1 cellular context compared by ENCODE assay signal in the genomic region with DNA sequence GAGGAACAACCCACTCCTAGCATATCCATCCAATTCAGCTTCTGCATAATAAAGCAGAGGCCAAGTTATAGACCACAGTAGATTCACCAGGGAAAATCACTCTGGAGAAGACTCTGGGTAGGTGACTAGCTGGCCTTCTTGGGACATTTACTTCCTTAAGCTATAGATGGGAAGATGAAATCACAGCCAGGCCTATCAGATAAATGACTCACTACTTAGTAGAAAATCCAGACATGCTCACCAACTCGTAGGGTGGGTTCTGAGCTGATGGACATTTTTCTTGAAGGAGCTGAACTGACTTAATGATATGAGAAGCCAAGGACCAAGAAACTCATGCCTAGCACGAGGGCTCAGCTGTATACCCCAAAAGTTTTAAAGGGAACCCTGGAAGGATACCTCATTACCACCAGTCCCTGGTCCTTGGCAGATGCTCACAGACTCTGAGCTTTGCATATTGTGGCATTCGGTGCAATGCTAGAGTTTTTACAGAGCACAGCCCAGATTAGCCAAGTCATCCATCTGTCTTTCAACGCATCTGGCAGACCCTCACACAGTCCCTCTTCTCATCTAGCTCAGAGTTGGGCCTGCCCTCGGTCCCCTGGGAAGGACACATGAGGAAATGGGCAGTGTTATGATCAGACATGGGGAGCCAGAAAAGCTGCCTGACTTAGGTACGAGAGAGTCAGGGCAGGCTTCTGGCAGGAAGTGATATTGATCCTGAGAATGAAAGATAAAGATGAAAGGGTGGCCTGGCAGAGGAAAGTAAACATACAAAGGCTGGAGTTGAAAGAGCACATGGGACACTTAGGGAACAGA.
TF ChIP-seq lines count a peak whose summit lies in the region.

No MANE protein-coding gene starts in this region.

TF ChIP-seq in HepG2, 621 proteins besides CTCF, POLR2A, EP300 and RAD21 (continued from another document):
- TF ChIP-seq, protein P1, sequence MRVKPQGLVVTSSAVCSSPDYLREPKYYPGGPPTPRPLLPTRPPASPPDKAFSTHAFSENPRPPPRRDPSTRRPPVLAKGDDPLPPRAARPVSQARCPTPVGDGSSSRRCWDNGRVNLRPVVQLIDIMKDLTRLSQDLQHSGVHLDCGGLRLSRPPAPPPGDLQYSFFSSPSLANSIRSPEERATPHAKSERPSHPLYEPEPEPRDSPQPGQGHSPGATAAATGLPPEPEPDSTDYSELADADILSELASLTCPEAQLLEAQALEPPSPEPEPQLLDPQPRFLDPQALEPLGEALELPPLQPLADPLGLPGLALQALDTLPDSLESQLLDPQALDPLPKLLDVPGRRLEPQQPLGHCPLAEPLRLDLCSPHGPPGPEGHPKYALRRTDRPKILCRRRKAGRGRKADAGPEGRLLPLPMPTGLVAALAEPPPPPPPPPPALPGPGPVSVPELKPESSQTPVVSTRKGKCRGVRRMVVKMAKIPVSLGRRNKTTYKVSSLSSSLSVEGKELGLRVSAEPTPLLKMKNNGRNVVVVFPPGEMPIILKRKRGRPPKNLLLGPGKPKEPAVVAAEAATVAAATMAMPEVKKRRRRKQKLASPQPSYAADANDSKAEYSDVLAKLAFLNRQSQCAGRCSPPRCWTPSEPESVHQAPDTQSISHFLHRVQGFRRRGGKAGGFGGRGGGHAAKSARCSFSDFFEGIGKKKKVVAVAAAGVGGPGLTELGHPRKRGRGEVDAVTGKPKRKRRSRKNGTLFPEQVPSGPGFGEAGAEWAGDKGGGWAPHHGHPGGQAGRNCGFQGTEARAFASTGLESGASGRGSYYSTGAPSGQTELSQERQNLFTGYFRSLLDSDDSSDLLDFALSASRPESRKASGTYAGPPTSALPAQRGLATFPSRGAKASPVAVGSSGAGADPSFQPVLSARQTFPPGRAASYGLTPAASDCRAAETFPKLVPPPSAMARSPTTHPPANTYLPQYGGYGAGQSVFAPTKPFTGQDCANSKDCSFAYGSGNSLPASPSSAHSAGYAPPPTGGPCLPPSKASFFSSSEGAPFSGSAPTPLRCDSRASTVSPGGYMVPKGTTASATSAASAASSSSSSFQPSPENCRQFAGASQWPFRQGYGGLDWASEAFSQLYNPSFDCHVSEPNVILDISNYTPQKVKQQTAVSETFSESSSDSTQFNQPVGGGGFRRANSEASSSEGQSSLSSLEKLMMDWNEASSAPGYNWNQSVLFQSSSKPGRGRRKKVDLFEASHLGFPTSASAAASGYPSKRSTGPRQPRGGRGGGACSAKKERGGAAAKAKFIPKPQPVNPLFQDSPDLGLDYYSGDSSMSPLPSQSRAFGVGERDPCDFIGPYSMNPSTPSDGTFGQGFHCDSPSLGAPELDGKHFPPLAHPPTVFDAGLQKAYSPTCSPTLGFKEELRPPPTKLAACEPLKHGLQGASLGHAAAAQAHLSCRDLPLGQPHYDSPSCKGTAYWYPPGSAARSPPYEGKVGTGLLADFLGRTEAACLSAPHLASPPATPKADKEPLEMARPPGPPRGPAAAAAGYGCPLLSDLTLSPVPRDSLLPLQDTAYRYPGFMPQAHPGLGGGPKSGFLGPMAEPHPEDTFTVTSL (CRISPR knock-in tag; IDR thresholded peaks at IDR 0.05; ENCODE audit: borderline replicate concordance) = peak; percentile 99
- TF ChIP-seq SSRP1 (CRISPR knock-in tag; IDR thresholded peaks at IDR 0.05) = no peak; the same call in 1 of the 2 replicates
- TF ChIP-seq, protein P2, sequence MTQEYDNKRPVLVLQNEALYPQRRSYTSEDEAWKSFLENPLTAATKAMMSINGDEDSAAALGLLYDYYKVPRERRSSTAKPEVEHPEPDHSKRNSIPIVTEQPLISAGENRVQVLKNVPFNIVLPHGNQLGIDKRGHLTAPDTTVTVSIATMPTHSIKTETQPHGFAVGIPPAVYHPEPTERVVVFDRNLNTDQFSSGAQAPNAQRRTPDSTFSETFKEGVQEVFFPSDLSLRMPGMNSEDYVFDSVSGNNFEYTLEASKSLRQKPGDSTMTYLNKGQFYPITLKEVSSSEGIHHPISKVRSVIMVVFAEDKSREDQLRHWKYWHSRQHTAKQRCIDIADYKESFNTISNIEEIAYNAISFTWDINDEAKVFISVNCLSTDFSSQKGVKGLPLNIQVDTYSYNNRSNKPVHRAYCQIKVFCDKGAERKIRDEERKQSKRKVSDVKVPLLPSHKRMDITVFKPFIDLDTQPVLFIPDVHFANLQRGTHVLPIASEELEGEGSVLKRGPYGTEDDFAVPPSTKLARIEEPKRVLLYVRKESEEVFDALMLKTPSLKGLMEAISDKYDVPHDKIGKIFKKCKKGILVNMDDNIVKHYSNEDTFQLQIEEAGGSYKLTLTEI (CRISPR knock-in tag; conservative IDR thresholded peaks at IDR 0.05) = no peak
- no peak for TF ChIP-seq MZF1 (CRISPR knock-in tag; IDR thresholded peaks at IDR 0.05; ENCODE audit: borderline replicate concordance)
- no peak for TF ChIP-seq ZBTB1 (CRISPR knock-in tag; IDR thresholded peaks at IDR 0.05; ENCODE audit: borderline replicate concordance)
- no peak for TF ChIP-seq E2F1 (CRISPR knock-in tag; IDR thresholded peaks at IDR 0.05)
- peak; percentile 71; the same call in 1 of the 2 replicates for TF ChIP-seq RXRA (CRISPR knock-in tag; IDR thresholded peaks at IDR 0.05)
- TF ChIP-seq ZFYVE20 (CRISPR knock-in tag; IDR thresholded peaks at IDR 0.05; ENCODE audit: borderline replicate concordance, low read depth) = no peak
- TF ChIP-seq PAWR (CRISPR knock-in tag; IDR thresholded peaks at IDR 0.05; ENCODE audit: borderline replicate concordance) = peak; percentile 63; the same call in 1 of the 2 replicates
- peak; percentile 85; the same call in 1 of the 2 replicates for TF ChIP-seq ZNF556 (CRISPR knock-in tag; IDR thresholded peaks at IDR 0.05; ENCODE audit: borderline replicate concordance)
- no peak for TF ChIP-seq ZNF207 (IDR thresholded peaks at IDR 0.05; ENCODE audit: borderline replicate concordance)
- no peak for TF ChIP-seq ZFP62 (CRISPR knock-in tag; IDR thresholded peaks at IDR 0.05)
- no peak for TF ChIP-seq SOX6 (IDR thresholded peaks at IDR 0.05)
- peak; percentile 93 for TF ChIP-seq SOX6 (CRISPR knock-in tag; IDR thresholded peaks at IDR 0.05)
- no peak for TF ChIP-seq ZNF30 (CRISPR knock-in tag; IDR thresholded peaks at IDR 0.05)
- no peak for TF ChIP-seq RORA (CRISPR knock-in tag; IDR thresholded peaks at IDR 0.05)
- no peak for TF ChIP-seq ZC3H13 (CRISPR knock-in tag; IDR thresholded peaks at IDR 0.05)
- TF ChIP-seq NBN (conservative IDR thresholded peaks at IDR 0.05) = no peak
- TF ChIP-seq FOXC1 (CRISPR knock-in tag; IDR thresholded peaks at IDR 0.05; ENCODE audit: borderline replicate concordance) = no peak
- TF ChIP-seq ZNF563 (CRISPR knock-in tag; IDR thresholded peaks at IDR 0.05) = 0 out of 2 replicates have a peak, but pooled peaks have one; percentile 19
- TF ChIP-seq HOXA9 (CRISPR knock-in tag; IDR thresholded peaks at IDR 0.05; ENCODE audit: borderline replicate concordance) = no peak
- TF ChIP-seq ZNF607 (CRISPR knock-in tag; IDR thresholded peaks at IDR 0.05; ENCODE audit: borderline replicate concordance) = no peak; the same call in 1 of the 2 replicates
- TF ChIP-seq ZNF232 (CRISPR knock-in tag; IDR thresholded peaks at IDR 0.05; ENCODE audit: borderline replicate concordance) = 0 out of 2 replicates have a peak, but pooled peaks have one; percentile 33
